ENCODE assay signal across 10 cellular contexts in genomic region chr6:83086751-83087150, GRCh38. TPM values are rescaled to one million over a fixed set of nuclear protein-coding genes. Genes with fewer than 3 reads are reported as not detected.
DNase-seq lines count a peak whose midpoint lies in the region; ATAC-seq and TF ChIP-seq lines count a peak whose summit lies in the region.
"Had no signal": no experiment of that assay in that cellular context is flagged by ENCODE, and none has a peak within 500 bp of the region (broad histone marks: within the 10 kb centered on the region; RNA-seq: fewer than 3 reads in every experiment).

No MANE protein-coding gene starts in this region.

- H3K9me3 ChIP-seq in hepatocyte (ENCODE audit: low read depth) (no peaks in the 10 kb centered on the region), stomach (no peaks in the 10 kb centered on the region)
- H3K9me3 ChIP-seq: tibial artery had no signal

- no peaks in the 10 kb centered on the region for H4K20me1 ChIP-seq in hepatocyte (ENCODE audit: insufficient read depth, poor library complexity, severe bottlenecking)

- H3K27me3 ChIP-seq in hepatocyte: no peaks in the 10 kb centered on the region
- no peaks in the 10 kb centered on the region for H3K27me3 ChIP-seq in stomach
- H3K27me3 ChIP-seq: tibial artery had no signal

- no peak for TF ChIP-seq POLR2A in stomach (IDR thresholded peaks at IDR 0.05)

- TF ChIP-seq CTCF in hepatocyte (IDR thresholded peaks at IDR 0.05; ENCODE audit: poor library complexity) (no peak), stomach (IDR thresholded peaks at IDR 0.05) (no peak)

- no peak for DNase-seq in activated naive CD4-positive, alpha-beta T cell treated with anti-CD3 and anti-CD28 coated beads, Interleukin-2, amount 50 U/mL, for 72 hours (ENCODE audit: low spot score in 2 of 2)
- no peak for DNase-seq in NCI-H2081 treated with DMSO at 0.1 percent for 48 hours (lab: John Stamatoyannopoulos, UW)
- no peak for DNase-seq in substantia nigra (lab: John Stamatoyannopoulos, UW)
- DNase-seq in hepatocyte (ENCODE audit: low spot score): no peak
- DNase-seq in stomach: no peak
- DNase-seq: NCI-H510A treated with DMSO at 0.1 percent for 48 hours, tibial artery had no signal

- no peak overlapping the region for H3K4me2 ChIP-seq in hepatocyte

- no peak for TF ChIP-seq EP300 in stomach (IDR thresholded peaks at IDR 0.05)

- peak; percentile 99 for ATAC-seq in GM18508 (IDR thresholded peaks at IDR 0.05; ENCODE audit: insufficient read depth, unreplicated experiment)
- ATAC-seq in GM19397 (IDR thresholded peaks at IDR 0.05; ENCODE audit: unreplicated experiment): peak; percentile 98
- ATAC-seq in HG02973 (IDR thresholded peaks at IDR 0.05; ENCODE audit: unreplicated experiment): peak; percentile 99
- no peak for ATAC-seq in activated naive CD4-positive, alpha-beta T cell treated with anti-CD3 and anti-CD28 coated beads, Interleukin-2, amount 50 U/mL, for 72 hours

- H3K36me3 Mint-ChIP-seq in activated naive CD4-positive, alpha-beta T cell treated with anti-CD3 and anti-CD28 coated beads, Interleukin-2, amount 50 U/mL, for 72 hours: peaks cover 5 to 9% of the 10 kb centered on the region in 2 donors

- no peak overlapping the region for H2AFZ ChIP-seq in hepatocyte

- 94% methylated on average over 2 of the region's 2 CpGs for WGBS in hepatocyte (ENCODE audit: low lambda C conversion rate, missing lambda C conversion rate)
- 78 to 87% (median 82%) methylated on average over 2 of the region's 2 CpGs for WGBS in stomach, 5 donors

- H3K9me2 ChIP-seq in hepatocyte (replicated peaks; ENCODE audit: insufficient read depth): no peaks in the 10 kb centered on the region

- intact Hi-C loops in stomach (cut with DNase I; ENCODE audit: low total_unique reads): no loop called here

- H3K4me3 ChIP-seq in hepatocyte (no peak overlapping the region), stomach (no peak overlapping the region)
- H3K4me3 ChIP-seq: tibial artery had no signal

- H3K36me3 ChIP-seq in hepatocyte (replicated peaks; ENCODE audit: insufficient read depth, low read depth): no peaks in the 10 kb centered on the region
- no peaks in the 10 kb centered on the region for H3K36me3 ChIP-seq in stomach
- H3K36me3 ChIP-seq: tibial artery had no signal

- H3K4me1 ChIP-seq in hepatocyte (ENCODE audit: insufficient read depth): no peaks in the 10 kb centered on the region
- peaks cover 0 to 10% (median 0%) of the 10 kb centered on the region in 4 donors for H3K4me1 ChIP-seq in stomach
- H3K4me1 ChIP-seq: tibial artery had no signal

- peak overlapping the region; percentile 22 to 29 for H3K27ac Mint-ChIP-seq in activated naive CD4-positive, alpha-beta T cell treated with anti-CD3 and anti-CD28 coated beads, Interleukin-2, amount 50 U/mL, for 72 hours

- H3K9me3 Mint-ChIP-seq in activated naive CD4-positive, alpha-beta T cell treated with anti-CD3 and anti-CD28 coated beads, Interleukin-2, amount 50 U/mL, for 72 hours: peaks cover 0 to 11% of the 10 kb centered on the region in 2 donors

- H3K79me2 ChIP-seq in hepatocyte: peaks cover 39% of the 10 kb centered on the region

- H3K27ac ChIP-seq in substantia nigra (ENCODE audit: low read depth, low read length, poor library complexity, severe bottlenecking) (no peak overlapping the region), hepatocyte (no peak overlapping the region), stomach (no peak overlapping the region)
- H3K27ac ChIP-seq: tibial artery had no signal

RNA-seq across cellular contexts. Expression of gene DOP1A, which starts 19.3 kb away (rescaled TPM):
- total RNA-seq in activated naive CD4-positive, alpha-beta T cell treated with anti-CD3 and anti-CD28 coated beads, Interleukin-2, amount 50 U/mL, for 72 hours: 1 to 10 TPM; 7.4 to 9.5 TPM
- total RNA-seq in hepatocyte (33.6 and 34.5 TPM in 2 replicates), stomach (10 to 100 TPM; 11.6 to 68.3 (median 21.6) TPM)
- polyA plus RNA-seq in hepatocyte (3.6 and 4.8 TPM in 2 replicates), stomach (1 to 10 TPM; 2.6 to 6.0 (median 2.6) TPM)

RNA-seq across cellular contexts. Expression of gene UBE3D, which starts 21.1 kb away (rescaled TPM):
- total RNA-seq in activated naive CD4-positive, alpha-beta T cell treated with anti-CD3 and anti-CD28 coated beads, Interleukin-2, amount 50 U/mL, for 72 hours: 10 to 100 TPM in 1 of 2 donors, 1 to 10 TPM in 1; 6.0 to 10.3 TPM
- total RNA-seq in hepatocyte: 10.0 and 11.4 TPM in 2 replicates
- 7.3 and 11.2 TPM in 2 replicates for polyA plus RNA-seq in hepatocyte
- 10 to 100 TPM in 4 of 5 donors, 1 to 10 TPM in 1; 5.5 to 33.3 (median 21.3) TPM for total RNA-seq in stomach
- 1 to 10 TPM; 1.5 to 4.0 (median 2.9) TPM for polyA plus RNA-seq in stomach

Comparison
In these comparisons a context has a peak if more than half of its experiments do, and no peak if none do; other contexts are left out.
1. ATAC-seq: peak in GM18508 (single experiment), GM19397 (single experiment) and HG02973 (single experiment); none in activated naive CD4-positive, alpha-beta T cell treated with anti-CD3 and anti-CD28 coated beads, Interleukin-2, amount 50 U/mL, for 72 hours (0 of 2).